ENCODE assay signal across 31 cellular contexts in the genomic region with DNA sequence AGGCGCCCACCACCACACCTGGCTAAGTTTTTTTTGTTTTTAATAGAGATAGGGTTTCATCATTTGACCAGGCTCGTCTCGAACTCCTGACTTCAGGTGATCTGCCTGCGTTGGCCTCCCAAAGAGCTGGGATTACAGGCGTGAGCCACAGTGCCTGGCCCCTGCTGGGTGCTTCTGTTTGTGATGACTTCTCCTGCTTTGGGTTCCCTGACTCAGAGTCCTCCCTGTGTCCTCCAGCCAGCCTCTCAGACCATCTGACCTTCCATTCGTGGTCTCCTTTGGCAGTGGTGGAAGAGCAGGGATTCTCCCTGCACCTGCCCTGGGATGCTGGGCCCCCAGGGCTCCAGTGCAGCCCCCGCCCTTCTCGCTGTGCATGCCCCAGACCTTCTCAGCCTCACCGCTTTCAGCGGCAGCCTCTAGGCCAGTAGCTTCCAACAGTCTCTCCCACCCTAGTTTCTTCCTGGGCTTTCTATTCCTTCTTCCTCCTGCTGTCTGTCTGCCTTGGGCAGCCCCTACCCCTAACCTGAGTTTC. TPM values are rescaled to one million over a fixed set of nuclear protein-coding genes. Genes with fewer than 3 reads are reported as not detected.
"Had no signal": no experiment of that assay in that cellular context is flagged by ENCODE, and none has a peak within 500 bp of the region (broad histone marks: within the 10 kb centered on the region; RNA-seq: fewer than 3 reads in every experiment).

No MANE protein-coding gene starts in this region.

- H3K27ac ChIP-seq: brain microvascular endothelial cell, esophagus muscularis mucosa, foreskin keratinocyte, gastrocnemius medialis, WERI-Rb-1 had no signal

- ATAC-seq: activated CD4-positive, CD25-positive, alpha-beta regulatory T cell treated with anti-CD3 and anti-CD28 coated beads, Interleukin-2, amount 50 U/mL, for 24 hours; activated CD8-positive, alpha-beta T cell treated with anti-CD3 and anti-CD28 coated beads, Interleukin-2, amount 10 ng/mL, durations not matched to agents 7 days and 5 days; activated T-cell treated with anti-CD3 and anti-CD28 coated beads, Interleukin-2, amount 50 U/mL, for 4 hours; activated T-helper 17 cell treated with anti-CD3 and anti-CD28 coated beads, Interleukin-2, amount 50 U/mL, for 72 hours; effector memory CD8-positive, alpha-beta T cell; foreskin keratinocyte; gastrocnemius medialis; T-helper 17 cell had no signal

- H3K36me3 Mint-ChIP-seq: activated CD4-positive, alpha-beta memory T cell treated with anti-CD3 and anti-CD28 coated beads for 36 hours; activated naive CD8-positive, alpha-beta T cell had no signal

- H3K36me3 ChIP-seq: brain microvascular endothelial cell, esophagus muscularis mucosa, gastrocnemius medialis, WERI-Rb-1 had no signal

- H3K4me1 Mint-ChIP-seq: activated B cell treated with CpG ODN at 0.5 μM for 24 hours; activated CD4-positive, alpha-beta T cell treated with anti-CD3 and anti-CD28 coated beads, Interleukin-2, amount 10 ng/mL, durations not matched to agents 24 days and 14 days; activated T-helper 17 cell treated with anti-CD3 and anti-CD28 coated beads, Interleukin-2, amount 50 U/mL, for 72 hours; T-helper 17 cell had no signal

- DNase-seq: activated B cell treated with CpG ODN at 0.5 μM for 24 hours; activated CD4-positive, alpha-beta memory T cell treated with anti-CD3 and anti-CD28 coated beads for 36 hours; activated CD4-positive, alpha-beta T cell treated with anti-CD3 and anti-CD28 coated beads, Interleukin-2, amount 10 ng/mL, durations not matched to agents 24 days and 14 days; activated CD8-positive, alpha-beta T cell treated with anti-CD3 and anti-CD28 coated beads, Interleukin-2, amount 10 ng/mL, durations not matched to agents 7 days and 5 days; activated effector memory CD4-positive, alpha-beta T cell treated with Interleukin-2 at 50 U/mL for 16 hours; activated gamma-delta T cell treated with Interleukin-2 at 50 U/mL for 16 hours; activated naive CD4-positive, alpha-beta T cell treated with anti-CD3 and anti-CD28 coated beads, Interleukin-2, amount 50 U/mL, for 16 hours; activated naive CD4-positive, alpha-beta T cell treated with Interleukin-2 at 50 U/mL for 16 hours; activated T-cell treated with anti-CD3 and anti-CD28 coated beads, Interleukin-2, amount 50 U/mL, for 4 hours; amniotic stem cell; anterior cingulate cortex; brain microvascular endothelial cell; caudate nucleus; cortex of kidney; dermis blood vessel endothelial cell; effector CD4-positive, alpha-beta T cell; effector memory CD8-positive, alpha-beta T cell; erythroblast; foreskin keratinocyte; gastrocnemius medialis; glutamatergic neuron; T-helper 1 cell; T-helper 17 cell; T1000; WERI-Rb-1 had no signal

- H3K27ac Mint-ChIP-seq: activated B cell treated with CpG ODN at 0.5 μM for 24 hours; activated CD4-positive, alpha-beta memory T cell treated with anti-CD3 and anti-CD28 coated beads for 36 hours; activated CD4-positive, alpha-beta T cell treated with anti-CD3 and anti-CD28 coated beads, Interleukin-2, amount 10 ng/mL, durations not matched to agents 24 days and 14 days; activated CD8-positive, alpha-beta T cell treated with anti-CD3 and anti-CD28 coated beads, Interleukin-2, amount 10 ng/mL, durations not matched to agents 7 days and 5 days; activated naive CD8-positive, alpha-beta T cell; activated T-helper 17 cell treated with anti-CD3 and anti-CD28 coated beads, Interleukin-2, amount 50 U/mL, for 72 hours; T-helper 2 cell treated with Interferon-gamma antibody and Interleukin-4, amounts not matched to agents 5 μg/mL and 100 μg/mL, for 36 hours had no signal

- H3K27me3 ChIP-seq: foreskin keratinocyte, gastrocnemius medialis had no signal

- H3K4me3 Mint-ChIP-seq: activated B cell treated with CpG ODN at 0.5 μM for 24 hours; activated CD4-positive, alpha-beta memory T cell treated with anti-CD3 and anti-CD28 coated beads for 36 hours; activated CD4-positive, alpha-beta T cell treated with anti-CD3 and anti-CD28 coated beads, Interleukin-2, amount 10 ng/mL, durations not matched to agents 24 days and 14 days; activated CD8-positive, alpha-beta T cell treated with anti-CD3 and anti-CD28 coated beads, Interleukin-2, amount 10 ng/mL, durations not matched to agents 7 days and 5 days; activated naive CD8-positive, alpha-beta T cell; activated T-cell treated with anti-CD3 and anti-CD28 coated beads, Interleukin-2, amount 50 U/mL, for 4 hours; activated T-helper 17 cell treated with anti-CD3 and anti-CD28 coated beads, Interleukin-2, amount 50 U/mL, for 72 hours; effector memory CD8-positive, alpha-beta T cell; T-helper 17 cell; T-helper 2 cell treated with Interferon-gamma antibody and Interleukin-4, amounts not matched to agents 5 μg/mL and 100 μg/mL, for 36 hours had no signal

- H3K9me3 Mint-ChIP-seq: activated B cell treated with CpG ODN at 0.5 μM for 24 hours; activated CD4-positive, alpha-beta memory T cell treated with anti-CD3 and anti-CD28 coated beads for 36 hours; activated CD4-positive, alpha-beta T cell treated with anti-CD3 and anti-CD28 coated beads, Interleukin-2, amount 10 ng/mL, durations not matched to agents 24 days and 14 days; activated T-cell treated with anti-CD3 and anti-CD28 coated beads, Interleukin-2, amount 50 U/mL, for 4 hours; activated T-helper 17 cell treated with anti-CD3 and anti-CD28 coated beads, Interleukin-2, amount 50 U/mL, for 72 hours; effector memory CD8-positive, alpha-beta T cell; T-helper 2 cell treated with Interferon-gamma antibody and Interleukin-4, amounts not matched to agents 5 μg/mL and 100 μg/mL, for 36 hours had no signal

- H3K4me3 ChIP-seq: esophagus muscularis mucosa, gastrocnemius medialis had no signal

- H3K4me1 ChIP-seq: esophagus muscularis mucosa, foreskin keratinocyte, gastrocnemius medialis had no signal

RNA-seq across cellular contexts. Expression of gene BEAN1, which starts 13.2 kb away (rescaled TPM):
- total RNA-seq: activated B cell treated with CpG ODN at 0.5 μM for 24 hours; activated CD4-positive, alpha-beta memory T cell treated with anti-CD3 and anti-CD28 coated beads for 36 hours; activated CD4-positive, alpha-beta T cell treated with anti-CD3 and anti-CD28 coated beads, Interleukin-2, amount 10 ng/mL, durations not matched to agents 24 days and 14 days; activated CD8-positive, alpha-beta T cell treated with anti-CD3 and anti-CD28 coated beads, Interleukin-2, amount 10 ng/mL, durations not matched to agents 7 days and 5 days; activated T-cell treated with anti-CD3 and anti-CD28 coated beads, Interleukin-2, amount 50 U/mL, for 4 hours; activated T-helper 17 cell treated with anti-CD3 and anti-CD28 coated beads, Interleukin-2, amount 50 U/mL, for 72 hours; bronchial epithelial cell; gastrocnemius medialis; T-helper 17 cell had no signal
